In the genomic region with DNA sequence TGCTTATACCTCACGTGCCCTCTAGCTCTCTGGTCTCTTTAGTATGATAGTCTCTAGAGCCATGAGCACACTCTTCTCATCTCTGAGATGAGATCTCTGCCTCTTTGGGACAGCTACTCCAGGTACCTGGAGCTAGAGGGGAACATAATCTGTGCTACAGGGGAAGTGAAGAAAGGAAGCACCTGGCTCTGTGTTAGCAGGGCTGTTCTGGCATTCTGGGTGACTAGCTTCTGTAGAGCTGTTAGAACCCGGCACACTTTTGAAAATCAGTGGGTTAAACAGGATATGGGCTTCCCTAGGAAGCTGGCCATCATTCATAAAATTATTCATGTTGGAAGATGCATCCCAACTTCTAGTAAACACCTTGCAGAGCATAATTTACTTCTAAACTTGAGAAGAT, we compare ENCODE assay signal across 22 cellular contexts.
DNase-seq lines count a peak whose midpoint lies in the region; ATAC-seq, FAIRE-seq and TF ChIP-seq lines count a peak whose summit lies in the region.
"Had no signal": no experiment of that assay in that cellular context is flagged by ENCODE, and none has a peak within 500 bp of the region (broad histone marks: within the 10 kb centered on the region; RNA-seq: fewer than 3 reads in every experiment).

No MANE protein-coding gene starts in this region.

- no peak overlapping the region for H3K4me3 ChIP-seq in GM12878
- H3K4me3 ChIP-seq in aorta (ENCODE audit: low read length in 2 of 2): no peak overlapping the region
- H3K4me3 ChIP-seq in kidney (ENCODE audit: low read length in 2 of 2): no peak overlapping the region
- H3K4me3 ChIP-seq: A549, Peyer's patch, SJSA1 had no signal

- no peak for TF ChIP-seq EP300 in GM12878 (IDR thresholded peaks at IDR 0.05; ENCODE audit: borderline replicate concordance in 1 of 2, control insufficient read depth in 1 of 2, low read depth in 2 of 2, low read length in 2 of 2)

- peaks cover 21% of the 10 kb centered on the region for H3K79me2 ChIP-seq in GM12878 (ENCODE audit: control insufficient read depth, insufficient read depth, low read length)

- intact Hi-C loops in GM12878 (cut with micrococcal nuclease; ENCODE audit: unreplicated experiment): no loop called here
- intact Hi-C loops in aorta (cut with DNase I): no loop called here
- intact Hi-C loops in kidney (cut with DNase I): no loop called here

- WGBS in GM12878 (ENCODE audit: insufficient coverage, insufficient replicate concordance, low lambda C conversion rate, missing lambda C conversion rate): 0% methylated on average over 2 of the region's 2 CpGs
- WGBS in aorta, 2 donors: 39% methylated on average over 2 of the region's 2 CpGs

- TF ChIP-seq RAD21 in GM12878 (IDR thresholded peaks at IDR 0.05; ENCODE audit: insufficient read depth, low read depth, low read length): no peak

- H3K36me3 ChIP-seq in GM12878 (ENCODE audit: control insufficient read depth in 2 of 2, insufficient read depth in 2 of 2, low read length in 1 of 2) (no peaks in the 10 kb centered on the region), aorta (ENCODE audit: control insufficient read depth in 1 of 2, insufficient read depth in 2 of 2, low read length in 1 of 2) (no peaks in the 10 kb centered on the region), kidney (ENCODE audit: control insufficient read depth in 1 of 2, insufficient read depth in 2 of 2, low read length in 2 of 2) (no peaks in the 10 kb centered on the region)
- H3K36me3 ChIP-seq: Peyer's patch, SJSA1 had no signal

- H3K27me3 ChIP-seq in GM12878 (replicated peaks in 1 of 2; ENCODE audit: control insufficient read depth in 2 of 2, insufficient read depth in 2 of 2, low read length in 1 of 2): no peaks in the 10 kb centered on the region
- H3K27me3 ChIP-seq in aorta (ENCODE audit: control insufficient read depth in 1 of 2, insufficient read depth in 2 of 2, low read length in 1 of 2): no peaks in the 10 kb centered on the region
- H3K27me3 ChIP-seq: Peyer's patch, SJSA1 had no signal

- ATAC-seq in HG02870 (IDR thresholded peaks at IDR 0.05; ENCODE audit: unreplicated experiment) (peak; percentile 53), GM12878 (peak; percentile 60), aorta (ENCODE audit: low FRiP score) (peak; percentile 26)
- ATAC-seq: A549 had no signal

- FAIRE-seq in GM12891 (lab: Jason Lieb, UNC) (no peak), GM12878 (lab: Jason Lieb, UNC) (no peak), H54 (lab: Jason Lieb, UNC) (no peak), kidney (lab: Jason Lieb, UNC) (no peak)
- FAIRE-seq: A549 had no signal

- CTCF ChIA-PET in GM12878 (lab: Yijun Ruan, JAX): interaction anchor here (0.9 to 1.6 kb wide), 5 partner anchors 9 to 83 kb away, joined by 3 to 6 read pairs (median 4); no protein-coding TSS in a partner anchor
- CTCF ChIA-PET in HEK293T (lab: Yijun Ruan, JAX): no interaction called here

- no peaks in the 10 kb centered on the region; the same call in 1 of the 2 replicates for H3K4me1 ChIP-seq in GM12878 (ENCODE audit: control insufficient read depth, insufficient read depth, low read length)
- no peaks in the 10 kb centered on the region for H3K4me1 ChIP-seq in aorta (ENCODE audit: control insufficient read depth in 1 of 2, insufficient read depth in 2 of 2, low read length in 2 of 2)
- H3K4me1 ChIP-seq in kidney (ENCODE audit: control insufficient read depth in 1 of 2, insufficient read depth in 1 of 2, low read depth in 1 of 2, low read length in 2 of 2): no peaks in the 10 kb centered on the region
- H3K4me1 ChIP-seq: A549, Caco-2, Peyer's patch had no signal

- no TSS peak for BruUV-seq in GM12878 (replicated peaks; lab: Mats Ljungman, UMichigan)

- H3K9me3 ChIP-seq in GM12878 (replicated peaks; ENCODE audit: control insufficient read depth, insufficient read depth, low read length): no peaks in the 10 kb centered on the region; the same call in 2 of the 3 replicates
- no peaks in the 10 kb centered on the region for H3K9me3 ChIP-seq in aorta (ENCODE audit: control insufficient read depth, low read length)
- H3K9me3 ChIP-seq in kidney (ENCODE audit: control insufficient read depth in 1 of 2, low read length in 2 of 2): no peaks in the 10 kb centered on the region
- H3K9me3 ChIP-seq: A549, Caco-2, Peyer's patch, SJSA1 had no signal

- RAD21 ChIA-PET in GM12878 (lab: Charles Lee; ENCODE audit: unreplicated experiment): interaction anchor here (0.7 to 2.0 kb wide), 5 partner anchors 9 to 91 kb away, joined by 3 to 7 read pairs (median 4); no protein-coding TSS in a partner anchor

- H3K27ac ChIP-seq in GM12878 (ENCODE audit: control insufficient read depth, insufficient read depth): no peak overlapping the region
- H3K27ac ChIP-seq in aorta (ENCODE audit: low read depth in 1 of 2, low read length in 2 of 2): no peak overlapping the region
- H3K27ac ChIP-seq in kidney (ENCODE audit: low read depth in 2 of 2, low read length in 2 of 2): no peak overlapping the region
- H3K27ac ChIP-seq: A549, Peyer's patch, SJSA1 had no signal

- H4K20me1 ChIP-seq in GM12878 (ENCODE audit: control insufficient read depth, insufficient read depth): no peaks in the 10 kb centered on the region

- DNase-seq in GM12891 (ENCODE audit: insufficient read length, low spot score) (no peak), GM12878 (ENCODE audit: low read depth, low spot score) (no peak), aorta (no peak), HEK293T (ENCODE audit: extremely low spot score) (no peak), H54 (ENCODE audit: insufficient read length, low spot score) (no peak), kidney (no peak)
- DNase-seq: Caco-2; CD4-positive, alpha-beta T cell; DMS 273 treated with DMSO at 0.1 percent for 48 hours; DMS79 treated with DMSO at 0.1 percent for 48 hours; H9; MM.1S; NCI-H1092; NCI-H1436; NCI-H1930; NCI-H226; NCI-H524; NCI-H82; Peyer's patch had no signal

- POLR2A ChIA-PET in GM12878 (lab: Charles Lee): interaction anchor here (0.7 to 1.2 kb wide), 4 partner anchors 9 to 33 kb away, joined by 5 to 10 read pairs (median 6); no protein-coding TSS in a partner anchor
- POLR2A ChIA-PET in HEK293T (lab: Yijun Ruan, JAX): no interaction called here

- H3K4me2 ChIP-seq in GM12878 (ENCODE audit: control insufficient read depth, insufficient read depth): no peak overlapping the region
- H3K4me2 ChIP-seq: A549 had no signal

- H2AFZ ChIP-seq in GM12878 (ENCODE audit: control insufficient read depth, low read depth, low read length): no peak overlapping the region

- TF ChIP-seq POLR2A in GM12891 (IDR thresholded peaks at IDR 0.05; ENCODE audit: low read depth, low read length) (no peak), GM12878 (IDR thresholded peaks at IDR 0.05; ENCODE audit: low read depth, low read length) (no peak), H54 (IDR thresholded peaks at IDR 0.05; ENCODE audit: low read depth, low read length) (no peak)

- SMC1A ChIA-PET in GM12878 (lab: Charles Lee; ENCODE audit: uncharacterized antibody, unreplicated experiment): interaction anchor here (1.0 to 2.5 kb wide), 9 partner anchors 9 to 93 kb away, joined by 3 to 13 read pairs (median 5); no protein-coding TSS in a partner anchor

- TF ChIP-seq CTCF in GM12878 (IDR thresholded peaks at IDR 0.05 in 2 of 3, conservative IDR thresholded peaks at IDR 0.05 in 1 of 3; ENCODE audit: control insufficient read depth in 2 of 3, extremely low read depth in 1 of 3, insufficient read depth in 1 of 3, low read depth in 3 of 3, low read length in 3 of 3) (no peak), kidney (IDR thresholded peaks at IDR 0.05; ENCODE audit: borderline replicate concordance, extremely low read depth, insufficient read depth) (no peak)

- in situ Hi-C loops in GM12878 (cut with MboI): no loop called here

- H3K9ac ChIP-seq in GM12878 (ENCODE audit: control insufficient read depth, insufficient read depth, low read length) (no peak overlapping the region), kidney (ENCODE audit: low read length in 2 of 2) (no peak overlapping the region)

TF ChIP-seq in GM12891, 5 proteins besides CTCF, POLR2A, EP300 and RAD21:
- TF ChIP-seq PAX5 (IDR thresholded peaks at IDR 0.05; ENCODE audit: insufficient read depth, low read length, severe bottlenecking) (no peak), SPI1 (IDR thresholded peaks at IDR 0.05; ENCODE audit: low read depth, low read length) (peak; percentile 31; the same call in 1 of the 2 replicates)

TF ChIP-seq in GM12878, 131 proteins besides CTCF, POLR2A, EP300 and RAD21:
- TF ChIP-seq TBL1XR1 (IDR thresholded peaks at IDR 0.05; ENCODE audit: low read depth, low read length) (no peak), YY1 (IDR thresholded peaks at IDR 0.05; ENCODE audit: low read depth, low read length) (no peak), IKZF2 (IDR thresholded peaks at IDR 0.05) (no peak), MEF2A (IDR thresholded peaks at IDR 0.05; ENCODE audit: insufficient read depth, low read depth, low read length) (no peak), SPI1 (IDR thresholded peaks at IDR 0.05; ENCODE audit: borderline replicate concordance, insufficient read depth, low read depth, low read length) (peak; percentile 38; the same call in 1 of the 2 replicates)

TF ChIP-seq in HEK293T, 16 proteins besides CTCF, POLR2A, EP300 and RAD21:
- TF ChIP-seq FOXM1 (IDR thresholded peaks at IDR 0.05; ENCODE audit: borderline replicate concordance) (no peak), BHLHE40 (IDR thresholded peaks at IDR 0.05; ENCODE audit: borderline replicate concordance) (no peak), CTBP1 (IDR thresholded peaks at IDR 0.05; ENCODE audit: borderline replicate concordance) (no peak), TARDBP (IDR thresholded peaks at IDR 0.05) (no peak), LEF1 (IDR thresholded peaks at IDR 0.05; ENCODE audit: borderline replicate concordance) (no peak), ARNT (IDR thresholded peaks at IDR 0.05) (no peak), ZNF384 (IDR thresholded peaks at IDR 0.05) (no peak), SUZ12 (IDR thresholded peaks at IDR 0.05) (no peak), HDGF (IDR thresholded peaks at IDR 0.05; ENCODE audit: borderline replicate concordance) (no peak), NFRKB (IDR thresholded peaks at IDR 0.05) (no peak), ELF4 (IDR thresholded peaks at IDR 0.05) (no peak), SP1 (IDR thresholded peaks at IDR 0.05) (no peak), FOXA1 (IDR thresholded peaks at IDR 0.05) (no peak), L3MBTL2 (conservative IDR thresholded peaks at IDR 0.05) (no peak), FOXK2 (IDR thresholded peaks at IDR 0.05) (no peak)
- TF ChIP-seq, protein P1, sequence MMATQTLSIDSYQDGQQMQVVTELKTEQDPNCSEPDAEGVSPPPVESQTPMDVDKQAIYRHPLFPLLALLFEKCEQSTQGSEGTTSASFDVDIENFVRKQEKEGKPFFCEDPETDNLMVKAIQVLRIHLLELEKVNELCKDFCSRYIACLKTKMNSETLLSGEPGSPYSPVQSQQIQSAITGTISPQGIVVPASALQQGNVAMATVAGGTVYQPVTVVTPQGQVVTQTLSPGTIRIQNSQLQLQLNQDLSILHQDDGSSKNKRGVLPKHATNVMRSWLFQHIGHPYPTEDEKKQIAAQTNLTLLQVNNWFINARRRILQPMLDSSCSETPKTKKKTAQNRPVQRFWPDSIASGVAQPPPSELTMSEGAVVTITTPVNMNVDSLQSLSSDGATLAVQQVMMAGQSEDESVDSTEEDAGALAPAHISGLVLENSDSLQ (IDR thresholded peaks at IDR 0.05): no peak
TF ChIP-seq in HEK293T: peak in this region for 0.
